1 cellular context compared by ENCODE assay signal in genomic region chr17:57370051-57370581, GRCh38.
TF ChIP-seq lines count a peak whose summit lies in the region.

No MANE protein-coding gene starts in this region.

TF ChIP-seq in HepG2, 621 proteins besides CTCF, POLR2A, EP300 and RAD21 (continued from another document and continues in another):
- TF ChIP-seq DBP (CRISPR knock-in tag; IDR thresholded peaks at IDR 0.05; ENCODE audit: not compliant biosample characterization) (peak; percentile 70), NFE2L2 (IDR thresholded peaks at IDR 0.05; ENCODE audit: low read length) (peak; percentile 70; the same call in 1 of the 2 replicates), ATF4 (CRISPR knock-in tag; IDR thresholded peaks at IDR 0.05) (peak in 1 of 2 experiments; percentile 78; a peak in 2 of 4 replicates), CBFB (CRISPR knock-in tag; IDR thresholded peaks at IDR 0.05) (peak; percentile 49; the same call in 1 of the 2 replicates), PPARG (CRISPR knock-in tag; conservative IDR thresholded peaks at IDR 0.05) (peak; percentile 72), SIX1 (CRISPR knock-in tag; IDR thresholded peaks at IDR 0.05; ENCODE audit: borderline replicate concordance) (peak; percentile 73; the same call in 1 of the 2 replicates), KLF16 (CRISPR knock-in tag; IDR thresholded peaks at IDR 0.05) (peak in 1 of 2 experiments; percentile 51; a peak in 1 of 4 replicates), IKZF5 (CRISPR knock-in tag; IDR thresholded peaks at IDR 0.05) (0 out of 2 replicates have a peak, but pooled peaks have one; percentile 13), SRSF1 (optimal IDR thresholded peaks at IDR 0.05; ENCODE audit: low read depth, low read length) (no peak), DPF2 (CRISPR knock-in tag; IDR thresholded peaks at IDR 0.05; ENCODE audit: borderline replicate concordance, low read depth) (0 out of 2 replicates have a peak, but pooled peaks have one; percentile 34), ZNF430 (CRISPR knock-in tag; IDR thresholded peaks at IDR 0.05) (peak; percentile 48; the same call in 1 of the 2 replicates), CEBPG (CRISPR knock-in tag; IDR thresholded peaks at IDR 0.05) (peak; percentile 97), RARA (CRISPR knock-in tag; IDR thresholded peaks at IDR 0.05) (peak; percentile 68), NFYB (CRISPR knock-in tag; IDR thresholded peaks at IDR 0.05) (no peak), HNF4A (CRISPR knock-in tag; IDR thresholded peaks at IDR 0.05) (peak; percentile 69), ZNF574 (CRISPR knock-in tag; IDR thresholded peaks at IDR 0.05) (0 out of 2 replicates have a peak, but pooled peaks have one; percentile 32), KAT7 (CRISPR knock-in tag; IDR thresholded peaks at IDR 0.05; ENCODE audit: borderline replicate concordance) (peak; percentile 70; the same call in 1 of the 2 replicates), NCOA2 (CRISPR knock-in tag; IDR thresholded peaks at IDR 0.05) (peak; percentile 88), ASH2L (IDR thresholded peaks at IDR 0.05; ENCODE audit: insufficient read length, low read depth, low read length) (peak; percentile 71), HMG20A (CRISPR knock-in tag; IDR thresholded peaks at IDR 0.05; ENCODE audit: borderline replicate concordance) (peak; percentile 78; the same call in 1 of the 2 replicates), ZNF605 (CRISPR knock-in tag; IDR thresholded peaks at IDR 0.05) (no peak; the same call in 1 of the 2 replicates), FOXA3 (CRISPR knock-in tag; IDR thresholded peaks at IDR 0.05) (peak; percentile 74), HOXA9 (CRISPR knock-in tag; IDR thresholded peaks at IDR 0.05; ENCODE audit: borderline replicate concordance) (no peak), KDM1A (CRISPR knock-in tag; IDR thresholded peaks at IDR 0.05) (peak; percentile 63; the same call in 1 of the 2 replicates), HOXA3 (CRISPR knock-in tag; IDR thresholded peaks at IDR 0.05) (peak; percentile 65), PRDM15 (CRISPR knock-in tag; IDR thresholded peaks at IDR 0.05) (0 out of 2 replicates have a peak, but pooled peaks have one; percentile 32), ZNF24 (IDR thresholded peaks at IDR 0.05) (0 out of 2 replicates have a peak, but pooled peaks have one; percentile 46), RFX5 (IDR thresholded peaks at IDR 0.05; ENCODE audit: low read depth, low read length) (peak; percentile 51; the same call in 1 of the 2 replicates), STAT6 (CRISPR knock-in tag; IDR thresholded peaks at IDR 0.05; ENCODE audit: borderline replicate concordance) (0 out of 2 replicates have a peak, but pooled peaks have one; percentile 63), CEBPZ (IDR thresholded peaks at IDR 0.05; ENCODE audit: low read length) (no peak), CREM (IDR thresholded peaks at IDR 0.05) (peak; percentile 66), CREM (CRISPR knock-in tag; IDR thresholded peaks at IDR 0.05) (no peak), THAP11 (CRISPR knock-in tag; IDR thresholded peaks at IDR 0.05) (peak; percentile 41; the same call in 1 of the 2 replicates), ZNF724P (CRISPR knock-in tag; IDR thresholded peaks at IDR 0.05; ENCODE audit: borderline replicate concordance) (peak; percentile 50; the same call in 1 of the 2 replicates), MIER2 (CRISPR knock-in tag; IDR thresholded peaks at IDR 0.05) (0 out of 2 replicates have a peak, but pooled peaks have one; percentile 59), NCOA1 (CRISPR knock-in tag; IDR thresholded peaks at IDR 0.05) (peak; percentile 81), MAFK (conservative IDR thresholded peaks at IDR 0.05 in 1 of 2, IDR thresholded peaks at IDR 0.05 in 1 of 2; ENCODE audit: low read length in 2 of 2) (peak in 1 of 2 experiments; percentile 52; a peak in 3 of 4 replicates), ZNF263 (CRISPR knock-in tag; IDR thresholded peaks at IDR 0.05) (no peak), HMG20B (CRISPR knock-in tag; conservative IDR thresholded peaks at IDR 0.05) (peak; percentile 42; the same call in 1 of the 2 replicates), MTERF4 (CRISPR knock-in tag; IDR thresholded peaks at IDR 0.05) (0 out of 2 replicates have a peak, but pooled peaks have one; percentile 31), MLLT10 (CRISPR knock-in tag; IDR thresholded peaks at IDR 0.05) (no peak), MED13 (CRISPR knock-in tag; IDR thresholded peaks at IDR 0.05) (0 out of 2 replicates have a peak, but pooled peaks have one; percentile 63), ZNF12 (CRISPR knock-in tag; IDR thresholded peaks at IDR 0.05) (0 out of 2 replicates have a peak, but pooled peaks have one; percentile 8), ZFP1 (CRISPR knock-in tag; IDR thresholded peaks at IDR 0.05) (peak; percentile 18; the same call in 1 of the 2 replicates), ZNF691 (CRISPR knock-in tag; IDR thresholded peaks at IDR 0.05; ENCODE audit: borderline replicate concordance, low read depth) (no peak), CEBPB (IDR thresholded peaks at IDR 0.05; ENCODE audit: borderline replicate concordance, low read depth, low read length) (peak; percentile 96)
